9 cellular contexts compared by ENCODE assay signal in the genomic region with DNA sequence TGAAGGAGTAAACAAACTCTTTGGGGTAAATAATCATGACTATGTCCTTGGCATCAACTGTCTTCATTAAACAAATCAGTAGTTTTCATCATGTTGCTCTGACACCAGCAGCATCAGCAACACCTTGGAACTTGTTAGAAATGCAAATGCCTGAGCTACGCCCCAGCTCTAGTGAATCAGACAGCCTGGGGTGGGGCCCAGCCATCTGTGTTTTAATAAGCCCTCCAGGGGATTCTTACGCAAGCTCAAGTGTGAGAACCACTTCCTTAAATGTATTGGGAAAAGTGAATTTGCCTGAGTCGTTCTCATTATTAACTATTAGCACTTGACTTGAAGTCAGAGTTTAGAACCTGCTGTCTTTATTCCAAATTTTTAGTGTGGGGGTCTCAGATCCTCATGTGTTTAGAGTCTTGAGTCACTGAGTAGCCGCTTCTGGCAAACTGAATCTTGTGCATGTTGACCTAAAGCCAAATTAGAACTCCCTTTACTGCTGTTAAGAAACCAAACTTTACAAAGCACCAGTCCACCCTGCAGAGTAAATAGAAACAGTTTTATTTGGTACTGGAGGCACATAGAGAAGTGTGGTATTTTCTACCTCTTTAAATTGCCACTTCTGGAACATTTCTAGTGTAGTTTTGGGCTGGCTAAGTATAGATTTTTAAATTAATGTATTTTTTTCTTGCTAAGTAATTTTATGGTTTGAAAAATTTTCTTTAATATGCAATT.
DNase-seq lines count a peak whose midpoint lies in the region; ATAC-seq and TF ChIP-seq lines count a peak whose summit lies in the region.
"Had no signal": no experiment of that assay in that cellular context is flagged by ENCODE, and none has a peak within 500 bp of the region (broad histone marks: within the 10 kb centered on the region; RNA-seq: fewer than 3 reads in every experiment).

No MANE protein-coding gene starts in this region.

- intact Hi-C loops in posterior vena cava (cut with DNase I), result no loop called here

- H3K27ac ChIP-seq in RWPE1, result no peak overlapping the region

- H3K36me3 Mint-ChIP-seq in activated naive CD4-positive, alpha-beta T cell treated with anti-CD3 and anti-CD28 coated beads, Interleukin-2, amount 10 ng/mL, durations not matched to agents 7 days and 5 days, result peaks cover 2% of the 10 kb centered on the region

- H3K27me3 Mint-ChIP-seq in activated naive CD4-positive, alpha-beta T cell treated with anti-CD3 and anti-CD28 coated beads, Interleukin-2, amount 10 ng/mL, durations not matched to agents 7 days and 5 days, result no peaks in the 10 kb centered on the region

- POLR2A ChIA-PET in RWPE1 (lab: Yijun Ruan, JAX; ENCODE audit: low non-redundant PET), result no interaction called here

- H3K4me3 ChIP-seq in fibroblast of villous mesenchyme (ENCODE audit: low read depth, low read length), result no peak overlapping the region

- peaks cover 4% of the 10 kb centered on the region for H3K9me3 Mint-ChIP-seq in activated naive CD4-positive, alpha-beta T cell treated with anti-CD3 and anti-CD28 coated beads, Interleukin-2, amount 10 ng/mL, durations not matched to agents 7 days and 5 days

- no peak for TF ChIP-seq CTCF in RWPE1 (conservative IDR thresholded peaks at IDR 0.05; ENCODE audit: low read depth)
- no peak for TF ChIP-seq CTCF in fibroblast of villous mesenchyme (IDR thresholded peaks at IDR 0.05; ENCODE audit: insufficient read depth, low read depth, low read length)

- H3K27ac Mint-ChIP-seq in activated naive CD4-positive, alpha-beta T cell treated with anti-CD3 and anti-CD28 coated beads, Interleukin-2, amount 10 ng/mL, durations not matched to agents 7 days and 5 days, result no peak overlapping the region

- ATAC-seq in HG03280 (IDR thresholded peaks at IDR 0.05; ENCODE audit: unreplicated experiment), result no peak

- CTCF ChIA-PET in RWPE1 (lab: Yijun Ruan, JAX), result no interaction called here
- CTCF ChIA-PET in activated naive CD4-positive, alpha-beta T cell treated with anti-CD3 and anti-CD28 coated beads, Interleukin-2, amount 10 ng/mL, durations not matched to agents 7 days and 5 days (lab: Charles Lee), result no interaction called here

- H3K4me1 Mint-ChIP-seq in activated naive CD4-positive, alpha-beta T cell treated with anti-CD3 and anti-CD28 coated beads, Interleukin-2, amount 10 ng/mL, durations not matched to agents 7 days and 5 days, result no peaks in the 10 kb centered on the region

- H3K4me3 Mint-ChIP-seq in activated naive CD4-positive, alpha-beta T cell treated with anti-CD3 and anti-CD28 coated beads, Interleukin-2, amount 10 ng/mL, durations not matched to agents 7 days and 5 days, result no peak overlapping the region

- DNase-seq in EH (ENCODE audit: low read depth) (peak; percentile 67), RWPE1 (ENCODE audit: low spot score) (peak; percentile 38), fibroblast of villous mesenchyme (ENCODE audit: low read depth) (peak; percentile 61), posterior vena cava (ENCODE audit: low spot score) (peak; percentile 87), NCI-H2196 treated with DMSO at 0.1 percent for 48 hours (lab: John Stamatoyannopoulos, UW; ENCODE audit: unreplicated experiment) (no peak), COR-L47 (lab: John Stamatoyannopoulos, UW) (no peak)
- no peak for DNase-seq in activated naive CD4-positive, alpha-beta T cell treated with anti-CD3 and anti-CD28 coated beads, Interleukin-2, amount 10 ng/mL, durations not matched to agents 7 days and 5 days
- DNase-seq: NCI-H1105 treated with DMSO at 0.1 percent for 48 hours had no signal

Comparison
In these comparisons a context has a peak if more than half of its experiments do, and no peak if none do; other contexts are left out.
1. DNase-seq: peak in EH (single experiment), RWPE1 (single experiment), fibroblast of villous mesenchyme (single experiment) and posterior vena cava (single experiment); none in activated naive CD4-positive, alpha-beta T cell treated with anti-CD3 and anti-CD28 coated beads, Interleukin-2, amount 10 ng/mL, durations not matched to agents 7 days and 5 days (single experiment), NCI-H2196 treated with DMSO at 0.1 percent for 48 hours (single experiment) and COR-L47 (single experiment).